ENCODE assay signal across 14 cellular contexts in genomic region chr11:73384127-73384441, GRCh38. TPM values are rescaled to one million over a fixed set of nuclear protein-coding genes. Genes with fewer than 3 reads are reported as not detected.
A peak's percentile ranks its signal among the peaks of the same experiment; 100 is the strongest.
DNase-seq lines count a peak whose midpoint lies in the region; ATAC-seq, FAIRE-seq and TF ChIP-seq lines count a peak whose summit lies in the region.
"Had no signal": no experiment of that assay in that cellular context is flagged by ENCODE, and none has a peak within 500 bp of the region (broad histone marks: within the 10 kb centered on the region; RNA-seq: fewer than 3 reads in every experiment).

No MANE protein-coding gene starts in this region.

- TF ChIP-seq CTCF in OCI-LY3 (IDR thresholded peaks at IDR 0.05; ENCODE audit: low read depth, low read length) (no peak), dorsolateral prefrontal cortex (IDR thresholded peaks at IDR 0.05 in 54 of 56, conservative IDR thresholded peaks at IDR 0.05 in 2 of 56; ENCODE audit: low read depth in 1 of 56, partially characterized antibody in 56 of 56) (no peak)

- no peak overlapping the region for H2AFZ ChIP-seq in OCI-LY3 (ENCODE audit: low read depth, low read length)
- H2AFZ ChIP-seq: GM23248 had no signal

- H3K4me3 ChIP-seq in OCI-LY3 (ENCODE audit: low read length) (no peak overlapping the region; the same call in 1 of the 2 replicates), dorsolateral prefrontal cortex (no peak overlapping the region), small intestine (ENCODE audit: low read depth in 1 of 2, low read length in 2 of 2) (no peak overlapping the region)
- H3K4me3 ChIP-seq: GM23248, heart right ventricle had no signal

- H4K20me1 ChIP-seq in OCI-LY3 (ENCODE audit: insufficient read depth, low read length) = peaks cover 45% of the 10 kb centered on the region

- H3K4me1 ChIP-seq in OCI-LY3 (ENCODE audit: low read length) = peaks cover 64% of the 10 kb centered on the region
- peaks cover 2 to 9% of the 10 kb centered on the region in 2 donors for H3K4me1 ChIP-seq in small intestine (ENCODE audit: control insufficient read depth in 2 of 2, insufficient read depth in 1 of 2, low read depth in 1 of 2, low read length in 1 of 2)

- H3K36me3 ChIP-seq in OCI-LY3 (replicated peaks; ENCODE audit: low read depth, low read length) = no peaks in the 10 kb centered on the region
- H3K36me3 ChIP-seq in small intestine (ENCODE audit: control insufficient read depth in 2 of 2, insufficient read depth in 2 of 2, low read length in 2 of 2) = no peaks in the 10 kb centered on the region

- peaks cover 76% of the 10 kb centered on the region for H3K4me1 Mint-ChIP-seq in activated CD8-positive, alpha-beta memory T cell treated with anti-CD3 and anti-CD28 coated beads, Interleukin-2, amount 10 ng/mL, durations not matched to agents 7 days and 5 days
- H3K4me1 Mint-ChIP-seq in stimulated activated memory B cell treated with anti-CD40 and anti-IgM and Interleukin-4, amounts not matched to agents 10 μg/mL and 1 μg/mL and 100 μg/mL, for 72 hours = peaks cover 100% of the 10 kb centered on the region

- intact Hi-C loops in dorsolateral prefrontal cortex (cut with DNase I) = no loop called here

- DNase-seq in activated CD8-positive, alpha-beta memory T cell treated with anti-CD3 and anti-CD28 coated beads, Interleukin-2, amount 10 ng/mL, durations not matched to agents 7 days and 5 days = no peak
- no peak for DNase-seq in activated CD8-positive, alpha-beta memory T cell treated with anti-CD3 and anti-CD28 coated beads, Interleukin-2, amount 50 U/mL, for 4 hours
- DNase-seq in dorsolateral prefrontal cortex = no peak
- DNase-seq in small intestine = no peak
- DNase-seq in G401 (ENCODE audit: low spot score) = no peak
- DNase-seq: activated effector memory CD4-positive, alpha-beta T cell treated with Interleukin-2 at 50 U/mL for 16 hours; central memory CD4-positive, alpha-beta T cell; heart right ventricle; NK-92 treated with Interleukin-12 subunit alpha and Interleukin-12 subunit beta, amount 100 ng/mL, for 24 hours had no signal

- H3K27me3 Mint-ChIP-seq in activated CD8-positive, alpha-beta memory T cell treated with anti-CD3 and anti-CD28 coated beads, Interleukin-2, amount 10 ng/mL, durations not matched to agents 7 days and 5 days = no peaks in the 10 kb centered on the region
- no peaks in the 10 kb centered on the region for H3K27me3 Mint-ChIP-seq in stimulated activated memory B cell treated with anti-CD40 and anti-IgM and Interleukin-4, amounts not matched to agents 10 μg/mL and 1 μg/mL and 100 μg/mL, for 72 hours

- peaks cover 1% of the 10 kb centered on the region for H3K36me3 Mint-ChIP-seq in activated CD8-positive, alpha-beta memory T cell treated with anti-CD3 and anti-CD28 coated beads, Interleukin-2, amount 10 ng/mL, durations not matched to agents 7 days and 5 days
- peaks cover 28% of the 10 kb centered on the region for H3K36me3 Mint-ChIP-seq in stimulated activated memory B cell treated with anti-CD40 and anti-IgM and Interleukin-4, amounts not matched to agents 10 μg/mL and 1 μg/mL and 100 μg/mL, for 72 hours

- in situ Hi-C loops in G401 (cut with HindIII; ENCODE audit: low sequenced_read_pairs) = no loop called here

- no peaks in the 10 kb centered on the region for H3K9me3 ChIP-seq in OCI-LY3 (ENCODE audit: insufficient read depth, low read length)
- no peaks in the 10 kb centered on the region for H3K9me3 ChIP-seq in small intestine (ENCODE audit: control insufficient read depth, low read depth)
- H3K9me3 ChIP-seq: heart right ventricle had no signal

- no peaks in the 10 kb centered on the region for H3K9me3 Mint-ChIP-seq in activated CD8-positive, alpha-beta memory T cell treated with anti-CD3 and anti-CD28 coated beads, Interleukin-2, amount 10 ng/mL, durations not matched to agents 7 days and 5 days (ENCODE audit: low read depth)
- H3K9me3 Mint-ChIP-seq in stimulated activated memory B cell treated with anti-CD40 and anti-IgM and Interleukin-4, amounts not matched to agents 10 μg/mL and 1 μg/mL and 100 μg/mL, for 72 hours = no peaks in the 10 kb centered on the region

- H3K27ac ChIP-seq in OCI-LY3 (ENCODE audit: low read length) (peak overlapping the region; percentile 82), dorsolateral prefrontal cortex (peak overlapping the region in 44 of 59 donors; percentile 4 to 84 (median 69)), small intestine (ENCODE audit: low read depth in 1 of 2, low read length in 1 of 2) (peak overlapping the region in 1 of 2 donors; percentile 55)
- H3K27ac ChIP-seq: GM23248 had no signal

- no peak for ATAC-seq in activated CD8-positive, alpha-beta memory T cell treated with anti-CD3 and anti-CD28 coated beads, Interleukin-2, amount 10 ng/mL, durations not matched to agents 7 days and 5 days
- ATAC-seq in stimulated activated memory B cell treated with anti-CD40 and anti-IgM and Interleukin-4, amounts not matched to agents 10 μg/mL and 1 μg/mL and 100 μg/mL, for 72 hours = no peak
- ATAC-seq in HG03135 (IDR thresholded peaks at IDR 0.05; ENCODE audit: unreplicated experiment) = no peak
- ATAC-seq: left lobe of liver had no signal

- H3K27me3 ChIP-seq in OCI-LY3 (ENCODE audit: low read depth, low read length) (no peaks in the 10 kb centered on the region), dorsolateral prefrontal cortex (no peaks in the 10 kb centered on the region), small intestine (ENCODE audit: control insufficient read depth in 2 of 2, insufficient read depth in 2 of 2, low read length in 2 of 2) (no peaks in the 10 kb centered on the region)
- H3K27me3 ChIP-seq: heart right ventricle had no signal

- H3K4me3 Mint-ChIP-seq in activated CD8-positive, alpha-beta memory T cell treated with anti-CD3 and anti-CD28 coated beads, Interleukin-2, amount 10 ng/mL, durations not matched to agents 7 days and 5 days = no peak overlapping the region
- peak overlapping the region; percentile 95 for H3K4me3 Mint-ChIP-seq in stimulated activated memory B cell treated with anti-CD40 and anti-IgM and Interleukin-4, amounts not matched to agents 10 μg/mL and 1 μg/mL and 100 μg/mL, for 72 hours

- 89 to 95% (median 91%) methylated on average over 7 of the region's 7 CpGs for WGBS in small intestine, 3 donors

- H3K4me2 ChIP-seq in OCI-LY3 (ENCODE audit: low read length) = peak overlapping the region; percentile 81

- FAIRE-seq in small intestine (lab: Jason Lieb, UNC) = no peak

- CTCF ChIA-PET in activated CD8-positive, alpha-beta memory T cell treated with anti-CD3 and anti-CD28 coated beads, Interleukin-2, amount 10 ng/mL, durations not matched to agents 7 days and 5 days (lab: Charles Lee) = interaction anchor here (1.1 to 5.0 kb wide), 8 partner anchors 9 to 155 kb away, joined by 3 to 43 read pairs (median 5); no protein-coding TSS in a partner anchor

- peak overlapping the region; percentile 65; the same call in 1 of the 2 replicates for H3K9ac ChIP-seq in OCI-LY3 (ENCODE audit: low read length)
- H3K9ac ChIP-seq: GM23248 had no signal

- peak overlapping the region; percentile 85 for H3K27ac Mint-ChIP-seq in activated CD8-positive, alpha-beta memory T cell treated with anti-CD3 and anti-CD28 coated beads, Interleukin-2, amount 10 ng/mL, durations not matched to agents 7 days and 5 days
- peak overlapping the region; percentile 90 for H3K27ac Mint-ChIP-seq in stimulated activated memory B cell treated with anti-CD40 and anti-IgM and Interleukin-4, amounts not matched to agents 10 μg/mL and 1 μg/mL and 100 μg/mL, for 72 hours

- H3K79me2 ChIP-seq in OCI-LY3 (ENCODE audit: low read length) = peaks cover 99% of the 10 kb centered on the region

RNA-seq across cellular contexts. Expression of gene RELT, which starts 7.9 kb away (rescaled TPM):
- 10 to 100 TPM; 31.2 to 39.6 TPM for total RNA-seq in activated CD8-positive, alpha-beta memory T cell treated with anti-CD3 and anti-CD28 coated beads, Interleukin-2, amount 10 ng/mL, durations not matched to agents 7 days and 5 days
- total RNA-seq in dorsolateral prefrontal cortex = 10 to 100 TPM in 110 of 120 experiments, 1 to 10 TPM in 10; 8.6 to 36.1 (median 12.8) TPM
- 1 to 10 TPM in 2 of 3 donors, under 1 TPM in 1; 0.67 to 3.3 (median 1.1) TPM for polyA plus RNA-seq in small intestine
- 6.2 and 6.7 TPM in 2 replicates for total RNA-seq in G401 (2014; rRNA removed; shearing (Covaris generic))
